ENCODE assay signal across 18 cellular contexts in genomic region chr16:8730335-8730915, GRCh38. TPM values are rescaled to one million over a fixed set of nuclear protein-coding genes. Genes with fewer than 3 reads are reported as not detected.
A peak's percentile ranks its signal among the peaks of the same experiment; 100 is the strongest.
DNase-seq lines count a peak whose midpoint lies in the region; ATAC-seq, FAIRE-seq and TF ChIP-seq lines count a peak whose summit lies in the region.
"Had no signal": no experiment of that assay in that cellular context is flagged by ENCODE, and none has a peak within 500 bp of the region (broad histone marks: within the 10 kb centered on the region; RNA-seq: fewer than 3 reads in every experiment).

No MANE protein-coding gene starts in this region.

- no peaks in the 10 kb centered on the region for H3K36me3 ChIP-seq in pancreas

- H3K4me3 ChIP-seq in epithelial cell of esophagus (ENCODE audit: low read length) (no peak overlapping the region), pancreas (no peak overlapping the region)
- H3K4me3 ChIP-seq: psoas muscle had no signal

- peak; percentile 93 to 95 (median 94) for ATAC-seq in pancreas
- ATAC-seq in HG03039 (IDR thresholded peaks at IDR 0.05; ENCODE audit: unreplicated experiment) = no peak
- ATAC-seq in GM19324 (IDR thresholded peaks at IDR 0.05; ENCODE audit: low FRiP score, unreplicated experiment) = no peak
- no peak for ATAC-seq in GM21390 (IDR thresholded peaks at IDR 0.05; ENCODE audit: unreplicated experiment)
- ATAC-seq: activated naive CD8-positive, alpha-beta T cell treated with anti-CD3 and anti-CD28 coated beads, Interleukin-2, amount 50 U/mL, for 24 hours; psoas muscle had no signal

- no peak for FAIRE-seq in pancreas (lab: Jason Lieb, UNC)
- FAIRE-seq: A204.1, endothelial cell of umbilical vein, G401.6, GM12892 had no signal

- H3K9me3 ChIP-seq in pancreas = no peaks in the 10 kb centered on the region
- H3K9me3 ChIP-seq: psoas muscle had no signal

- no peak for TF ChIP-seq CTCF in epithelial cell of esophagus (IDR thresholded peaks at IDR 0.05; ENCODE audit: insufficient read depth, low read depth, low read length, missing control alignments)
- no peak for TF ChIP-seq CTCF in pancreas (IDR thresholded peaks at IDR 0.05)

- peak overlapping the region; percentile 9 to 69 (median 42) for H3K27ac ChIP-seq in pancreas
- H3K27ac ChIP-seq: psoas muscle had no signal

- intact Hi-C loops in pancreas (cut with DNase I) = no loop called here

- DNase-seq in NCI-H2227 treated with DMSO at 0.1 percent for 48 hours (lab: John Stamatoyannopoulos, UW) = peak; percentile 21
- no peak for DNase-seq in NCI-H2227 (lab: John Stamatoyannopoulos, UW; ENCODE audit: unreplicated experiment)
- DNase-seq in NCI-H2171 (lab: John Stamatoyannopoulos, UW) = peak; percentile 6
- DNase-seq in epithelial cell of esophagus (ENCODE audit: low read depth) = peak; percentile 94
- peak; percentile 50 to 88 (median 81) for DNase-seq in pancreas
- DNase-seq: activated naive CD8-positive, alpha-beta T cell treated with anti-CD3 and anti-CD28 coated beads, Interleukin-2, amount 50 U/mL, for 24 hours; activated T-cell treated with anti-CD3 and anti-CD28 coated beads, Interleukin-2, amount 50 U/mL, for 24 hours; islet precursor cell; NCI-H2081; psoas muscle; T1000 had no signal

- WGBS in pancreas, 2 donors = 26 to 41% methylated on average over 8 of the region's 8 CpGs

- no peaks in the 10 kb centered on the region for H3K27me3 ChIP-seq in pancreas

- peaks cover 0 to 15% (median 0%) of the 10 kb centered on the region in 3 donors for H3K4me1 ChIP-seq in pancreas
- H3K4me1 ChIP-seq: psoas muscle had no signal

RNA-seq across cellular contexts. Expression of gene ABAT, which starts 56.0 kb away (rescaled TPM):
- 10 to 100 TPM; 21.5 to 50.2 (median 29.1) TPM for total RNA-seq in pancreas
- 10 to 100 TPM; 26.0 to 30.4 TPM for polyA plus RNA-seq in pancreas

Comparison
In these comparisons a context has a peak if more than half of its experiments do, and no peak if none do; other contexts are left out.
1. ATAC-seq: peak in pancreas (4 of 4); none in HG03039 (single experiment), GM19324 (single experiment) and GM21390 (single experiment).